4 cellular contexts compared by ENCODE assay signal in genomic region chr15:83486363-83486762, GRCh38.
TF ChIP-seq lines count a peak whose summit lies in the region.

No MANE protein-coding gene starts in this region.

TF ChIP-seq in A549, 52 proteins besides CTCF, POLR2A, EP300 and RAD21:
- TF ChIP-seq PHF8 (IDR thresholded peaks at IDR 0.05; ENCODE audit: borderline replicate concordance, low read depth) (no peak), CBX2 (IDR thresholded peaks at IDR 0.05; ENCODE audit: borderline replicate concordance, low read depth) (no peak), PBX3 (IDR thresholded peaks at IDR 0.05) (no peak), JUN (IDR thresholded peaks at IDR 0.05) (no peak), ZFP36 (IDR thresholded peaks at IDR 0.05; ENCODE audit: borderline replicate concordance, partially characterized antibody) (no peak)

TF ChIP-seq in HEK293, 187 proteins besides CTCF, POLR2A, EP300 and RAD21 (continues in another document):
- TF ChIP-seq ZNF362 (tag by site-specific recombination; IDR thresholded peaks at IDR 0.05) (no peak), KLF17 (tag by site-specific recombination; IDR thresholded peaks at IDR 0.05) (no peak), ZNF26 (tag by site-specific recombination; IDR thresholded peaks at IDR 0.05) (no peak), ZNF513 (tag by site-specific recombination; IDR thresholded peaks at IDR 0.05) (no peak), ZNF19 (tag by site-specific recombination; IDR thresholded peaks at IDR 0.05; ENCODE audit: low read depth) (no peak), ZNF146 (tag by site-specific recombination; IDR thresholded peaks at IDR 0.05) (peak; percentile 97)

TF ChIP-seq in K562, 482 proteins besides CTCF, POLR2A, EP300 and RAD21:
- TF ChIP-seq KDM1A (IDR thresholded peaks at IDR 0.05) (peak in 1 of 2 experiments; percentile 47; a peak in 1 of 4 replicates), ZNF146 (CRISPR knock-in tag; IDR thresholded peaks at IDR 0.05; ENCODE audit: unreplicated experiment) (peak; percentile 95), SMARCA5 (IDR thresholded peaks at IDR 0.05) (0 out of 2 replicates have a peak, but pooled peaks have one; percentile 28), SMARCA4 (IDR thresholded peaks at IDR 0.05) (no peak), BCOR (IDR thresholded peaks at IDR 0.05) (0 out of 2 replicates have a peak, but pooled peaks have one; percentile 45), RBM25 (IDR thresholded peaks at IDR 0.05; ENCODE audit: low read depth, low read length, severe bottlenecking) (peak; percentile 96), ARID1B (IDR thresholded peaks at IDR 0.05) (no peak)
TF ChIP-seq in K562: peak in this region for 5.

TF ChIP-seq in H1, 55 proteins besides CTCF, POLR2A, EP300 and RAD21:
- TF ChIP-seq RFX5 (IDR thresholded peaks at IDR 0.05; ENCODE audit: borderline replicate concordance, low read depth, low read length) = no peak
- TF ChIP-seq FOSL1 (IDR thresholded peaks at IDR 0.05; ENCODE audit: insufficient read depth, low read depth, low read length) = no peak
- TF ChIP-seq KDM1A (IDR thresholded peaks at IDR 0.05; ENCODE audit: borderline replicate concordance, low read length) = peak; percentile 68; the same call in 1 of the 2 replicates
- TF ChIP-seq NRF1 (IDR thresholded peaks at IDR 0.05; ENCODE audit: low read depth, low read length) = no peak
- TF ChIP-seq MAFK (IDR thresholded peaks at IDR 0.05; ENCODE audit: low read depth, low read length) = no peak
- TF ChIP-seq USF2 (IDR thresholded peaks at IDR 0.05; ENCODE audit: low read length) = no peak
- no peak for TF ChIP-seq SAP30 (IDR thresholded peaks at IDR 0.05; ENCODE audit: insufficient read depth, insufficient replicate concordance, low read length)
